8 cellular contexts compared by ENCODE assay signal in genomic region chr15:79853492-79854328, GRCh38. TPM values are rescaled to one million over a fixed set of nuclear protein-coding genes. Genes with fewer than 3 reads are reported as not detected.
A peak's percentile ranks its signal among the peaks of the same experiment; 100 is the strongest.
DNase-seq lines count a peak whose midpoint lies in the region; ATAC-seq lines count a peak whose summit lies in the region.

No MANE protein-coding gene starts in this region.

- H3K4me1 Mint-ChIP-seq in activated CD4-positive, alpha-beta T cell treated with anti-CD3 and anti-CD28 coated beads, Interleukin-2, amount 10 ng/mL, durations not matched to agents 7 days and 5 days: peaks cover 18% of the 10 kb centered on the region

- no peak overlapping the region for H3K27ac Mint-ChIP-seq in activated CD4-positive, alpha-beta T cell treated with anti-CD3 and anti-CD28 coated beads, Interleukin-2, amount 10 ng/mL, durations not matched to agents 7 days and 5 days

- no peak overlapping the region for H3K4me3 Mint-ChIP-seq in activated CD4-positive, alpha-beta T cell treated with anti-CD3 and anti-CD28 coated beads, Interleukin-2, amount 10 ng/mL, durations not matched to agents 7 days and 5 days

- H3K9me3 Mint-ChIP-seq in activated CD4-positive, alpha-beta T cell treated with anti-CD3 and anti-CD28 coated beads, Interleukin-2, amount 10 ng/mL, durations not matched to agents 7 days and 5 days: no peaks in the 10 kb centered on the region

- H3K36me3 Mint-ChIP-seq in activated CD4-positive, alpha-beta T cell treated with anti-CD3 and anti-CD28 coated beads, Interleukin-2, amount 10 ng/mL, durations not matched to agents 7 days and 5 days (ENCODE audit: low read depth): peaks cover 17% of the 10 kb centered on the region

- DNase-seq in AG08395 (ENCODE audit: low spot score) (peak; percentile 80), NCI-H510A (lab: John Stamatoyannopoulos, UW) (peak; percentile 6), dermis microvascular lymphatic vessel endothelial cell (ENCODE audit: low read depth in 2 of 2) (peak; percentile 37 to 83), medulla oblongata (ENCODE audit: extremely low spot score) (peak; percentile 90)
- DNase-seq in activated CD4-positive, alpha-beta T cell treated with anti-CD3 and anti-CD28 coated beads, Interleukin-2, amount 10 ng/mL, durations not matched to agents 7 days and 5 days: peak; percentile 68
- peak; percentile 43 to 46 for DNase-seq in stimulated activated CD8-positive, alpha-beta memory T cell treated with anti-CD3 and anti-CD28 coated beads, Interleukin-15, amount 100 ng/mL, for 48 hours (ENCODE audit: low read depth in 2 of 2)

- CTCF ChIA-PET in activated CD4-positive, alpha-beta T cell treated with anti-CD3 and anti-CD28 coated beads, Interleukin-2, amount 10 ng/mL, durations not matched to agents 7 days and 5 days (lab: Charles Lee): interaction anchor here (0.6 to 2.6 kb wide), 24 partner anchors 10 to 1037 kb away, joined by 3 to 16 read pairs (median 4); partner anchors contain the start of gene MTHFS

- POLR2A ChIA-PET in activated CD4-positive, alpha-beta T cell treated with anti-CD3 and anti-CD28 coated beads, Interleukin-2, amount 10 ng/mL, durations not matched to agents 7 days and 5 days (lab: Charles Lee): no interaction called here

- no peaks in the 10 kb centered on the region for H3K27me3 Mint-ChIP-seq in activated CD4-positive, alpha-beta T cell treated with anti-CD3 and anti-CD28 coated beads, Interleukin-2, amount 10 ng/mL, durations not matched to agents 7 days and 5 days

- peak; percentile 84 for ATAC-seq in GM18517 (IDR thresholded peaks at IDR 0.05; ENCODE audit: unreplicated experiment)
- ATAC-seq in HG03108 (IDR thresholded peaks at IDR 0.05; ENCODE audit: unreplicated experiment): peak; percentile 87

RNA-seq across cellular contexts. Expression of gene MTHFS, which starts 43.1 kb away (rescaled TPM):
- total RNA-seq in activated CD4-positive, alpha-beta T cell treated with anti-CD3 and anti-CD28 coated beads, Interleukin-2, amount 10 ng/mL, durations not matched to agents 7 days and 5 days: 10 to 100 TPM; 33.0 to 35.7 TPM
- 13.6 and 13.9 TPM in 2 replicates for total RNA-seq in dermis microvascular lymphatic vessel endothelial cell

Comparison
In these comparisons a context has a peak if more than half of its experiments do, and no peak if none do; other contexts are left out.
1. Peak in every context shown above with its lines: DNase-seq and ATAC-seq.
2. DNase-seq: peak in every context shown above with its lines; median percentile 90 in medulla oblongata; 80 in AG08395; 68 in activated CD4-positive, alpha-beta T cell treated with anti-CD3 and anti-CD28 coated beads, Interleukin-2, amount 10 ng/mL, durations not matched to agents 7 days and 5 days; 60 in dermis microvascular lymphatic vessel endothelial cell; 44 in stimulated activated CD8-positive, alpha-beta memory T cell treated with anti-CD3 and anti-CD28 coated beads, Interleukin-15, amount 100 ng/mL, for 48 hours; 6 in NCI-H510A.